In genomic region chr4:8157496-8157895, GRCh38 we compare ENCODE assay signal across 9 cellular contexts. TPM values are rescaled to one million over a fixed set of nuclear protein-coding genes. Genes with fewer than 3 reads are reported as not detected.
DNase-seq lines count a peak whose midpoint lies in the region; ATAC-seq and TF ChIP-seq lines count a peak whose summit lies in the region.
"Had no signal": no experiment of that assay in that cellular context is flagged by ENCODE, and none has a peak within 500 bp of the region (broad histone marks: within the 10 kb centered on the region; RNA-seq: fewer than 3 reads in every experiment).

No MANE protein-coding gene starts in this region.

- H3K4me3 ChIP-seq in hepatocyte (no peak overlapping the region), mesenchymal stem cell (ENCODE audit: insufficient read depth in 1 of 2, low read depth in 1 of 2, low read length in 2 of 2) (peak overlapping the region in 1 of 2 experiments; percentile 76)

- no peak for DNase-seq in T-helper 1 cell
- no peak for DNase-seq in activated CD8-positive, alpha-beta T cell treated with anti-CD3 and anti-CD28 coated beads, Interleukin-2, amount 10 ng/mL, durations not matched to agents 7 days and 5 days
- no peak for DNase-seq in hepatocyte (ENCODE audit: low spot score)
- no peak for DNase-seq in stimulated activated naive B cell treated with anti-CD40 and anti-IgM and Interleukin-4, amounts not matched to agents 10 μg/mL and 1 μg/mL and 100 μg/mL, for 72 hours
- DNase-seq in mesenchymal stem cell: no peak
- no peak for DNase-seq in NCI-H187 treated with DMSO at 0.1 percent for 48 hours (lab: John Stamatoyannopoulos, UW)
- no peak for DNase-seq in AG08395 (ENCODE audit: low spot score)
- DNase-seq: NCI-H774 had no signal

- H3K27me3 ChIP-seq in hepatocyte (peaks cover 16% of the 10 kb centered on the region), mesenchymal stem cell (ENCODE audit: control insufficient read depth in 1 of 2, insufficient read depth in 1 of 2, low read length in 2 of 2) (peaks cover 53 to 64% of the 10 kb centered on the region in 2 experiments)

- H3K79me2 ChIP-seq in hepatocyte: no peaks in the 10 kb centered on the region

- peaks cover 31% of the 10 kb centered on the region for H3K27me3 Mint-ChIP-seq in T-helper 1 cell treated with Interleukin-12 subunit alpha and Interleukin-12 subunit beta and Interleukin-4 antibody, amounts not matched to agents 30 μg/mL and 1 μg/mL, for 36 hours (ENCODE audit: low read depth)
- peaks cover 15% of the 10 kb centered on the region for H3K27me3 Mint-ChIP-seq in activated CD8-positive, alpha-beta T cell treated with anti-CD3 and anti-CD28 coated beads, Interleukin-2, amount 10 ng/mL, durations not matched to agents 7 days and 5 days (ENCODE audit: low read depth)
- H3K27me3 Mint-ChIP-seq in stimulated activated naive B cell treated with anti-CD40 and anti-IgM and Interleukin-4, amounts not matched to agents 10 μg/mL and 1 μg/mL and 100 μg/mL, for 72 hours: peaks cover 5 to 12% of the 10 kb centered on the region in 2 donors

- H3K4me3 Mint-ChIP-seq in T-helper 1 cell treated with Interleukin-12 subunit alpha and Interleukin-12 subunit beta and Interleukin-4 antibody, amounts not matched to agents 30 μg/mL and 1 μg/mL, for 36 hours: peak overlapping the region; percentile 28
- H3K4me3 Mint-ChIP-seq in activated CD8-positive, alpha-beta T cell treated with anti-CD3 and anti-CD28 coated beads, Interleukin-2, amount 10 ng/mL, durations not matched to agents 7 days and 5 days: peak overlapping the region; percentile 8
- H3K4me3 Mint-ChIP-seq in stimulated activated naive B cell treated with anti-CD40 and anti-IgM and Interleukin-4, amounts not matched to agents 10 μg/mL and 1 μg/mL and 100 μg/mL, for 72 hours: peak overlapping the region; percentile 72 to 97

- no peak for TF ChIP-seq CTCF in hepatocyte (IDR thresholded peaks at IDR 0.05; ENCODE audit: poor library complexity)

- H3K79me1 ChIP-seq in mesenchymal stem cell (replicated peaks; ENCODE audit: low read length, poor library complexity, severe bottlenecking): no peaks in the 10 kb centered on the region

- H2AFZ ChIP-seq in hepatocyte (no peak overlapping the region), mesenchymal stem cell (ENCODE audit: low read depth, low read length) (no peak overlapping the region)

- no peak overlapping the region for H3K18ac ChIP-seq in mesenchymal stem cell (ENCODE audit: low read depth in 1 of 2, low read length in 2 of 2)

- H2BK120ac ChIP-seq in mesenchymal stem cell (ENCODE audit: low read depth, low read length): no peak overlapping the region

- no peak overlapping the region for H4K8ac ChIP-seq in mesenchymal stem cell (ENCODE audit: low read length)

- peaks cover 3% of the 10 kb centered on the region for H3K36me3 Mint-ChIP-seq in T-helper 1 cell treated with Interleukin-12 subunit alpha and Interleukin-12 subunit beta and Interleukin-4 antibody, amounts not matched to agents 30 μg/mL and 1 μg/mL, for 36 hours (ENCODE audit: low read depth)
- no peaks in the 10 kb centered on the region for H3K36me3 Mint-ChIP-seq in activated CD8-positive, alpha-beta T cell treated with anti-CD3 and anti-CD28 coated beads, Interleukin-2, amount 10 ng/mL, durations not matched to agents 7 days and 5 days (ENCODE audit: low read depth)
- peaks cover 11 to 25% of the 10 kb centered on the region in 2 donors for H3K36me3 Mint-ChIP-seq in stimulated activated naive B cell treated with anti-CD40 and anti-IgM and Interleukin-4, amounts not matched to agents 10 μg/mL and 1 μg/mL and 100 μg/mL, for 72 hours

- no peak for ATAC-seq in activated CD8-positive, alpha-beta T cell treated with anti-CD3 and anti-CD28 coated beads, Interleukin-2, amount 10 ng/mL, durations not matched to agents 7 days and 5 days
- ATAC-seq in stimulated activated naive B cell treated with anti-CD40 and anti-IgM and Interleukin-4, amounts not matched to agents 10 μg/mL and 1 μg/mL and 100 μg/mL, for 72 hours (replicated peaks): no peak

- H3K9ac ChIP-seq in mesenchymal stem cell (ENCODE audit: low read length): no peak overlapping the region

- H3K14ac ChIP-seq in mesenchymal stem cell (ENCODE audit: low read length in 2 of 2): no peak overlapping the region

- no peaks in the 10 kb centered on the region for H4K20me1 ChIP-seq in hepatocyte (ENCODE audit: insufficient read depth, poor library complexity, severe bottlenecking)

- H2BK15ac ChIP-seq in mesenchymal stem cell (ENCODE audit: low read depth, poor library complexity, severe bottlenecking): no peak overlapping the region

- H3K27ac ChIP-seq in hepatocyte (no peak overlapping the region), mesenchymal stem cell (ENCODE audit: low read length, poor library complexity, severe bottlenecking) (no peak overlapping the region)

- no peak overlapping the region for H2BK5ac ChIP-seq in mesenchymal stem cell (ENCODE audit: low read depth, low read length, poor library complexity, severe bottlenecking)

- H3K4me1 ChIP-seq in hepatocyte (ENCODE audit: insufficient read depth) (no peaks in the 10 kb centered on the region), mesenchymal stem cell (ENCODE audit: control insufficient read depth, insufficient read depth, low read depth, low read length) (peaks cover 19% of the 10 kb centered on the region)

- H3K9me2 ChIP-seq in hepatocyte (replicated peaks; ENCODE audit: insufficient read depth): no peaks in the 10 kb centered on the region

- CTCF ChIA-PET in activated CD8-positive, alpha-beta T cell treated with anti-CD3 and anti-CD28 coated beads, Interleukin-2, amount 10 ng/mL, durations not matched to agents 7 days and 5 days (lab: Charles Lee): no interaction called here

- H3K36me3 ChIP-seq in hepatocyte (replicated peaks; ENCODE audit: insufficient read depth, low read depth): no peaks in the 10 kb centered on the region
- H3K36me3 ChIP-seq in mesenchymal stem cell (ENCODE audit: control insufficient read depth in 1 of 2, insufficient read depth in 2 of 2, low read depth in 1 of 2, low read length in 2 of 2): no peaks in the 10 kb centered on the region

- H3K4me1 Mint-ChIP-seq in T-helper 1 cell treated with Interleukin-12 subunit alpha and Interleukin-12 subunit beta and Interleukin-4 antibody, amounts not matched to agents 30 μg/mL and 1 μg/mL, for 36 hours (ENCODE audit: low read depth): peaks cover 10% of the 10 kb centered on the region
- peaks cover 11% of the 10 kb centered on the region for H3K4me1 Mint-ChIP-seq in activated CD8-positive, alpha-beta T cell treated with anti-CD3 and anti-CD28 coated beads, Interleukin-2, amount 10 ng/mL, durations not matched to agents 7 days and 5 days (ENCODE audit: low read depth)
- peaks cover 29 to 54% of the 10 kb centered on the region in 2 donors for H3K4me1 Mint-ChIP-seq in stimulated activated naive B cell treated with anti-CD40 and anti-IgM and Interleukin-4, amounts not matched to agents 10 μg/mL and 1 μg/mL and 100 μg/mL, for 72 hours

- H3K4me2 ChIP-seq in hepatocyte (peak overlapping the region; percentile 93), mesenchymal stem cell (ENCODE audit: low read length, poor library complexity, severe bottlenecking) (no peak overlapping the region)

- H3K4ac ChIP-seq in mesenchymal stem cell (ENCODE audit: low read depth in 1 of 2, low read length in 2 of 2): no peak overlapping the region

- no peak overlapping the region for H2AK5ac ChIP-seq in mesenchymal stem cell (ENCODE audit: low read length, severe bottlenecking)

- no peaks in the 10 kb centered on the region for H3K9me3 Mint-ChIP-seq in T-helper 1 cell treated with Interleukin-12 subunit alpha and Interleukin-12 subunit beta and Interleukin-4 antibody, amounts not matched to agents 30 μg/mL and 1 μg/mL, for 36 hours
- no peaks in the 10 kb centered on the region for H3K9me3 Mint-ChIP-seq in activated CD8-positive, alpha-beta T cell treated with anti-CD3 and anti-CD28 coated beads, Interleukin-2, amount 10 ng/mL, durations not matched to agents 7 days and 5 days (ENCODE audit: insufficient read depth)
- no peaks in the 10 kb centered on the region for H3K9me3 Mint-ChIP-seq in stimulated activated naive B cell treated with anti-CD40 and anti-IgM and Interleukin-4, amounts not matched to agents 10 μg/mL and 1 μg/mL and 100 μg/mL, for 72 hours

- H3K23ac ChIP-seq in mesenchymal stem cell (ENCODE audit: low read length in 2 of 2): no peak overlapping the region

- H4K91ac ChIP-seq in mesenchymal stem cell (ENCODE audit: low read length): no peak overlapping the region

- POLR2A ChIA-PET in activated CD8-positive, alpha-beta T cell treated with anti-CD3 and anti-CD28 coated beads, Interleukin-2, amount 10 ng/mL, durations not matched to agents 7 days and 5 days (lab: Charles Lee): no interaction called here

- H2BK12ac ChIP-seq in mesenchymal stem cell (ENCODE audit: low read length in 2 of 2): no peak overlapping the region

- 58% methylated on average over 14 of the region's 15 CpGs for WGBS in hepatocyte (ENCODE audit: low lambda C conversion rate, missing lambda C conversion rate)
- WGBS in mesenchymal stem cell: 39% methylated on average over 15 of the region's 15 CpGs

- no peaks in the 10 kb centered on the region for H3K9me3 ChIP-seq in hepatocyte (ENCODE audit: low read depth)
- no peaks in the 10 kb centered on the region for H3K9me3 ChIP-seq in mesenchymal stem cell (ENCODE audit: control insufficient read depth, low read length)

- H3K27ac Mint-ChIP-seq in T-helper 1 cell treated with Interleukin-12 subunit alpha and Interleukin-12 subunit beta and Interleukin-4 antibody, amounts not matched to agents 30 μg/mL and 1 μg/mL, for 36 hours: peak overlapping the region; percentile 41
- no peak overlapping the region for H3K27ac Mint-ChIP-seq in activated CD8-positive, alpha-beta T cell treated with anti-CD3 and anti-CD28 coated beads, Interleukin-2, amount 10 ng/mL, durations not matched to agents 7 days and 5 days
- H3K27ac Mint-ChIP-seq in stimulated activated naive B cell treated with anti-CD40 and anti-IgM and Interleukin-4, amounts not matched to agents 10 μg/mL and 1 μg/mL and 100 μg/mL, for 72 hours: no peak overlapping the region

RNA-seq across cellular contexts. Expression of gene ABLIM2, which starts 1.1 kb away (rescaled TPM):
- under 1 TPM; 0.42 to 0.55 TPM for total RNA-seq in activated CD8-positive, alpha-beta T cell treated with anti-CD3 and anti-CD28 coated beads, Interleukin-2, amount 10 ng/mL, durations not matched to agents 7 days and 5 days
- 0.68 and 1.7 TPM in 2 replicates for total RNA-seq in hepatocyte
- 2.0 and 3.3 TPM in 2 replicates for polyA plus RNA-seq in hepatocyte
- polyA plus RNA-seq in mesenchymal stem cell (2013, experiment 1 of 2): 0.06 TPM
- polyA plus RNA-seq in mesenchymal stem cell (2013, experiment 2 of 2): 0.04 TPM

RNA-seq across cellular contexts. Expression of gene SH3TC1, which starts 41.6 kb away (rescaled TPM):
- 1 to 10 TPM; 6.3 to 7.3 TPM for total RNA-seq in activated CD8-positive, alpha-beta T cell treated with anti-CD3 and anti-CD28 coated beads, Interleukin-2, amount 10 ng/mL, durations not matched to agents 7 days and 5 days
- total RNA-seq in hepatocyte: 16.5 and 35.4 TPM in 2 replicates
- 30.3 and 41.2 TPM in 2 replicates for polyA plus RNA-seq in hepatocyte
- 8.0 TPM for polyA plus RNA-seq in mesenchymal stem cell (2013, experiment 1 of 2)
- polyA plus RNA-seq in mesenchymal stem cell (2013, experiment 2 of 2): 7.6 TPM

Comparison
In these comparisons a context has a peak if more than half of its experiments do, and no peak if none do; other contexts are left out.
1. H3K4me3 Mint-ChIP-seq: peak in every context shown above with its lines; median percentile 84 in stimulated activated naive B cell treated with anti-CD40 and anti-IgM and Interleukin-4, amounts not matched to agents 10 μg/mL and 1 μg/mL and 100 μg/mL, for 72 hours; 28 in T-helper 1 cell treated with Interleukin-12 subunit alpha and Interleukin-12 subunit beta and Interleukin-4 antibody, amounts not matched to agents 30 μg/mL and 1 μg/mL, for 36 hours; 8 in activated CD8-positive, alpha-beta T cell treated with anti-CD3 and anti-CD28 coated beads, Interleukin-2, amount 10 ng/mL, durations not matched to agents 7 days and 5 days.